Comparison of ENCODE assay signal across 30 cellular contexts in genomic region chr19:3153286-3154230, GRCh38. TPM values are rescaled to one million over a fixed set of nuclear protein-coding genes. Genes with fewer than 3 reads are reported as not detected.
"Had no signal": no experiment of that assay in that cellular context is flagged by ENCODE, and none has a peak within 500 bp of the region (broad histone marks: within the 10 kb centered on the region; RNA-seq: fewer than 3 reads in every experiment).

No MANE protein-coding gene starts in this region.

- H3K4me3 ChIP-seq: breast epithelium, heart left ventricle, ovary, sigmoid colon, thoracic aorta, uterus had no signal

- DNase-seq: activated CD4-positive, alpha-beta T cell treated with anti-CD3 and anti-CD28 coated beads for 4 hours; activated CD4-positive, alpha-beta T cell treated with anti-CD3 and anti-CD28 coated beads, Interleukin-2, amount 50 U/mL, for 4 hours; activated naive CD4-positive, alpha-beta T cell; activated T-cell treated with anti-CD3 and anti-CD28 coated beads for 4 hours; activated T-cell treated with anti-CD3 and anti-CD28 coated beads, Interleukin-2, amount 50 U/mL, for 72 hours; central memory CD4-positive, alpha-beta T cell; foreskin fibroblast; heart left ventricle; hypothalamus; immature natural killer cell; kidney; left colon; naive B cell; nephron progenitor cell; ovary; retina; sigmoid colon; small intestine; stimulated activated CD4-positive, alpha-beta T cell treated with anti-CD3 and anti-CD28 coated beads, Interleukin-4, amount 100 ng/mL, for 24 hours; trophoblast cell; uterus had no signal

- H3K4me1 ChIP-seq: breast epithelium, sigmoid colon, uterus had no signal

- H3K27me3 ChIP-seq: breast epithelium, ovary, uterus had no signal

- ATAC-seq: activated naive CD4-positive, alpha-beta T cell treated with anti-CD3 and anti-CD28 coated beads, Interleukin-2, amount 50 U/mL, for 72 hours; activated T-cell treated with anti-CD3 and anti-CD28 coated beads, Interleukin-2, amount 50 U/mL, for 72 hours; esophagus mucosa; heart left ventricle; left colon; stimulated activated effector memory CD8-positive, alpha-beta T cell treated with anti-CD3 and anti-CD28 coated beads, Interleukin-12 subunit alpha, Interleukin-12 subunit beta, amount 100 ng/mL, for 72 hours had no signal

- H3K27ac ChIP-seq: ovary, sigmoid colon, uterus, VCaP had no signal

- H3K9me3 ChIP-seq: breast epithelium, heart left ventricle, ovary, sigmoid colon, thoracic aorta, uterus had no signal

- FAIRE-seq: kidney, small intestine had no signal

- H3K36me3 ChIP-seq: breast epithelium, ovary, sigmoid colon, thoracic aorta, uterus had no signal

RNA-seq across cellular contexts. Expression of gene GNA15, which starts 17.7 kb away (rescaled TPM):
- total RNA-seq: endothelial cell of umbilical vein, progenitor cell of endocrine pancreas had no signal

RNA-seq across cellular contexts. Expression of gene S1PR4, which starts 25.0 kb away (rescaled TPM):
- total RNA-seq: mesothelial cell of epicardium, progenitor cell of endocrine pancreas had no signal
